ENCODE assay signal across 16 cellular contexts in genomic region chr13:46683879-46684278, GRCh38.
A peak's percentile ranks its signal among the peaks of the same experiment; 100 is the strongest.
DNase-seq lines count a peak whose midpoint lies in the region; ATAC-seq, FAIRE-seq and TF ChIP-seq lines count a peak whose summit lies in the region.
"Had no signal": no experiment of that assay in that cellular context is flagged by ENCODE, and none has a peak within 500 bp of the region (broad histone marks: within the 10 kb centered on the region; RNA-seq: fewer than 3 reads in every experiment).

No MANE protein-coding gene starts in this region.

- H3K4me3 ChIP-seq in cardiac muscle cell (no peak overlapping the region), HepG2 (replicated peaks in 1 of 3; ENCODE audit: insufficient read depth in 1 of 3, low read depth in 2 of 3, low read length in 3 of 3) (peak overlapping the region; percentile 37 to 42 (median 40); a peak in 5 of 6 replicates), transverse colon (no peak overlapping the region)
- H3K4me3 ChIP-seq: lower lobe of right lung, upper lobe of left lung had no signal

- peaks cover 10% of the 10 kb centered on the region for H3K36me3 Mint-ChIP-seq in activated T-helper 17 cell treated with anti-CD3 and anti-CD28 coated beads, Interleukin-2, amount 50 U/mL, for 72 hours (ENCODE audit: low read depth)
- peaks cover 6% of the 10 kb centered on the region for H3K36me3 Mint-ChIP-seq in activated CD8-positive, alpha-beta T cell treated with anti-CD3 and anti-CD28 coated beads for 36 hours (ENCODE audit: low read depth)

- peaks cover 4% of the 10 kb centered on the region for H3K79me2 ChIP-seq in HepG2 (ENCODE audit: insufficient read depth, low read length)

- H3K9me3 ChIP-seq in cardiac muscle cell (ENCODE audit: low read depth): no peaks in the 10 kb centered on the region
- no peaks in the 10 kb centered on the region for H3K9me3 ChIP-seq in HepG2 (ENCODE audit: low read length)
- no peaks in the 10 kb centered on the region for H3K9me3 ChIP-seq in transverse colon
- H3K9me3 ChIP-seq: lower lobe of right lung, upper lobe of left lung had no signal

- BruUV-seq in HepG2 (replicated peaks; lab: Mats Ljungman, UMichigan): no TSS peak

- TF ChIP-seq POLR2A in HepG2 (IDR thresholded peaks at IDR 0.05; ENCODE audit: insufficient read depth in 1 of 2, low read depth in 2 of 2, low read length in 2 of 2) (no peak), transverse colon (IDR thresholded peaks at IDR 0.05) (no peak)

- no peak for TF ChIP-seq RAD21 in HepG2 (CRISPR knock-in tag; IDR thresholded peaks at IDR 0.05)

- POLR2A ChIA-PET in HepG2 (lab: Yijun Ruan, JAX): interaction anchor here (1.3 to 1.7 kb wide), 2 partner anchors 18 to 24 kb away, joined by 6 to 9 read pairs; no protein-coding TSS in a partner anchor
- POLR2A ChIA-PET in activated CD8-positive, alpha-beta T cell treated with anti-CD3 and anti-CD28 coated beads for 36 hours (lab: Charles Lee): no interaction called here

- peak overlapping the region; percentile 45 for H3K9ac ChIP-seq in HepG2 (ENCODE audit: insufficient read depth, low read depth, low read length)

- no peaks in the 10 kb centered on the region for H3K27me3 Mint-ChIP-seq in activated T-helper 17 cell treated with anti-CD3 and anti-CD28 coated beads, Interleukin-2, amount 50 U/mL, for 72 hours
- H3K27me3 Mint-ChIP-seq in activated CD8-positive, alpha-beta T cell treated with anti-CD3 and anti-CD28 coated beads for 36 hours: no peaks in the 10 kb centered on the region

- no peaks in the 10 kb centered on the region for H4K20me1 ChIP-seq in HepG2 (ENCODE audit: insufficient read depth, low read length)

- TF ChIP-seq EP300 in HepG2 (IDR thresholded peaks at IDR 0.05; ENCODE audit: low read depth in 2 of 2, low read length in 2 of 2) (no peak), HepG2 (CRISPR knock-in tag; IDR thresholded peaks at IDR 0.05; ENCODE audit: borderline replicate concordance) (no peak), transverse colon (IDR thresholded peaks at IDR 0.05; ENCODE audit: low read depth) (no peak)

- FAIRE-seq in HepG2 (lab: Jason Lieb, UNC): no peak
- FAIRE-seq: bronchial epithelial cell, endothelial cell of umbilical vein had no signal

- H3K4me2 ChIP-seq in HepG2 (ENCODE audit: low read depth, low read length): peak overlapping the region; percentile 69

- WGBS in HepG2 (ENCODE audit: low lambda C conversion rate): 43% methylated on average over 1 of the region's 1 CpG
- WGBS in transverse colon (ENCODE audit: low coverage in 1 of 2), 2 donors: 45 to 57% methylated on average over 1 of the region's 1 CpG

- H3K27ac ChIP-seq in cardiac muscle cell (peak overlapping the region; percentile 94), HepG2 (ENCODE audit: extremely low read length, insufficient read depth, low read length) (peak overlapping the region; percentile 72), transverse colon (peak overlapping the region; percentile 8 to 26 (median 17))
- H3K27ac ChIP-seq: lower lobe of right lung had no signal

- H3K36me3 ChIP-seq in cardiac muscle cell: no peaks in the 10 kb centered on the region
- H3K36me3 ChIP-seq in HepG2 (replicated peaks in 1 of 2; ENCODE audit: control insufficient read depth in 1 of 2, insufficient read depth in 2 of 2, low read length in 2 of 2): peaks cover 2 to 11% of the 10 kb centered on the region in 2 experiments; a peak in 2 of 5 replicates
- no peaks in the 10 kb centered on the region for H3K36me3 ChIP-seq in transverse colon
- H3K36me3 ChIP-seq: lower lobe of right lung had no signal

- DNase-seq in cardiac muscle cell (ENCODE audit: low read depth in 1 of 2, low spot score in 1 of 2): no peak
- DNase-seq in left ventricle myocardium superior: no peak
- no peak for DNase-seq in HepG2 (ENCODE audit: low spot score)
- no peak for DNase-seq in transverse colon
- DNase-seq in NCI-H1930 (lab: John Stamatoyannopoulos, UW): no peak
- DNase-seq in activated CD8-positive, alpha-beta T cell treated with anti-CD3 and anti-CD28 coated beads for 36 hours: no peak
- DNase-seq: activated CD4-positive, alpha-beta T cell treated with anti-CD3 and anti-CD28 coated beads, Interleukin-2, amount 50 U/mL, for 1 hour; hippocampal formation; lower lobe of right lung; NCI-H1048; stimulated activated CD4-positive, alpha-beta T cell treated with anti-CD3 and anti-CD28 coated beads, Interleukin-12 subunit alpha, Interleukin-12 subunit beta, amount 100 ng/mL, for 4 hours; upper lobe of left lung had no signal

- H2AFZ ChIP-seq in HepG2 (ENCODE audit: low read length): no peak overlapping the region

- CTCF ChIA-PET in HepG2 (lab: Yijun Ruan, JAX; ENCODE audit: low intra/inter-chr PET ratio, low total read pairs): no interaction called here
- CTCF ChIA-PET in activated CD8-positive, alpha-beta T cell treated with anti-CD3 and anti-CD28 coated beads for 36 hours (lab: Charles Lee): interaction anchor here (1.3 to 2.8 kb wide), 2 partner anchors 132 to 135 kb away, joined by 4 to 16 read pairs; no protein-coding TSS in a partner anchor

- peaks cover 31% of the 10 kb centered on the region for H3K4me1 ChIP-seq in cardiac muscle cell (ENCODE audit: low read depth)
- peaks cover 84% of the 10 kb centered on the region for H3K4me1 ChIP-seq in HepG2 (ENCODE audit: insufficient read depth, low read length)
- peaks cover 11 to 48% (median 16%) of the 10 kb centered on the region in 4 donors for H3K4me1 ChIP-seq in transverse colon

- peaks cover 7% of the 10 kb centered on the region for H3K4me1 Mint-ChIP-seq in activated T-helper 17 cell treated with anti-CD3 and anti-CD28 coated beads, Interleukin-2, amount 50 U/mL, for 72 hours
- H3K4me1 Mint-ChIP-seq in activated CD8-positive, alpha-beta T cell treated with anti-CD3 and anti-CD28 coated beads for 36 hours (ENCODE audit: low read depth): peaks cover 20% of the 10 kb centered on the region

- TF ChIP-seq CTCF in cardiac muscle cell (IDR thresholded peaks at IDR 0.05; ENCODE audit: low read depth, low read length): no peak
- TF ChIP-seq CTCF in HepG2 (CRISPR knock-in tag; IDR thresholded peaks at IDR 0.05): no peak
- TF ChIP-seq CTCF in transverse colon (IDR thresholded peaks at IDR 0.05): no peak
- TF ChIP-seq CTCF in activated CD8-positive, alpha-beta T cell treated with anti-CD3 and anti-CD28 coated beads for 36 hours (IDR thresholded peaks at IDR 0.05): no peak

- peak overlapping the region; percentile 1 for H3K27ac Mint-ChIP-seq in activated T-helper 17 cell treated with anti-CD3 and anti-CD28 coated beads, Interleukin-2, amount 50 U/mL, for 72 hours
- H3K27ac Mint-ChIP-seq in activated CD8-positive, alpha-beta T cell treated with anti-CD3 and anti-CD28 coated beads for 36 hours: no peak overlapping the region

- in situ Hi-C loops in HepG2 (cut with HindIII; ENCODE audit: extremely low pct_ligation_motif_present, low pct_unique_long_range_greater_than_20kb) (loop anchor here (10.0 kb wide), 1 partner anchor 539 kb away; no protein-coding TSS in a partner anchor), transverse colon (cut with MboI; ENCODE audit: low pct_ligation_motif_present in 1 of 4, low pct_unique_long_range_greater_than_20kb in 1 of 4, low sequenced_read_pairs in 3 of 4) (no loop called here)

- no peaks in the 10 kb centered on the region for H3K27me3 ChIP-seq in cardiac muscle cell
- no peaks in the 10 kb centered on the region for H3K27me3 ChIP-seq in HepG2 (ENCODE audit: control insufficient read depth in 1 of 2, insufficient read depth in 2 of 2, low read length in 2 of 2)
- no peaks in the 10 kb centered on the region for H3K27me3 ChIP-seq in transverse colon
- H3K27me3 ChIP-seq: upper lobe of left lung had no signal

- no peak for ATAC-seq in left ventricle myocardium superior
- peak; percentile 40 for ATAC-seq in activated T-helper 17 cell treated with anti-CD3 and anti-CD28 coated beads, Interleukin-2, amount 50 U/mL, for 72 hours (replicated peaks)
- no peak for ATAC-seq in HepG2
- no peak for ATAC-seq in HG03571 (IDR thresholded peaks at IDR 0.05; ENCODE audit: unreplicated experiment)
- ATAC-seq in activated CD8-positive, alpha-beta T cell treated with anti-CD3 and anti-CD28 coated beads for 36 hours: no peak

- H3K4me3 Mint-ChIP-seq in activated T-helper 17 cell treated with anti-CD3 and anti-CD28 coated beads, Interleukin-2, amount 50 U/mL, for 72 hours: no peak overlapping the region
- H3K4me3 Mint-ChIP-seq in activated CD8-positive, alpha-beta T cell treated with anti-CD3 and anti-CD28 coated beads for 36 hours: no peak overlapping the region

- no peaks in the 10 kb centered on the region for H3K9me3 Mint-ChIP-seq in activated T-helper 17 cell treated with anti-CD3 and anti-CD28 coated beads, Interleukin-2, amount 50 U/mL, for 72 hours
- H3K9me3 Mint-ChIP-seq in activated CD8-positive, alpha-beta T cell treated with anti-CD3 and anti-CD28 coated beads for 36 hours: no peaks in the 10 kb centered on the region

- intact Hi-C loops in left ventricle myocardium superior (cut with micrococcal nuclease) (loop anchor here (10.0 kb wide), 1 partner anchor 129 kb away; the partner anchor contains the start of gene LRCH1), HepG2 (cut with micrococcal nuclease; ENCODE audit: unreplicated experiment) (loop anchor here (5.0 to 10.0 kb wide), 2 partner anchors 77 to 129 kb away; partner anchors contain the start of gene LRCH1), transverse colon (cut with DNase I; ENCODE audit: low total_unique reads) (no loop called here)
- intact Hi-C loops in activated CD8-positive, alpha-beta T cell treated with anti-CD3 and anti-CD28 coated beads for 36 hours (cut with micrococcal nuclease): no loop called here

TF ChIP-seq in HepG2, 621 proteins besides CTCF, POLR2A, EP300 and RAD21:
- TF ChIP-seq, protein P1, sequence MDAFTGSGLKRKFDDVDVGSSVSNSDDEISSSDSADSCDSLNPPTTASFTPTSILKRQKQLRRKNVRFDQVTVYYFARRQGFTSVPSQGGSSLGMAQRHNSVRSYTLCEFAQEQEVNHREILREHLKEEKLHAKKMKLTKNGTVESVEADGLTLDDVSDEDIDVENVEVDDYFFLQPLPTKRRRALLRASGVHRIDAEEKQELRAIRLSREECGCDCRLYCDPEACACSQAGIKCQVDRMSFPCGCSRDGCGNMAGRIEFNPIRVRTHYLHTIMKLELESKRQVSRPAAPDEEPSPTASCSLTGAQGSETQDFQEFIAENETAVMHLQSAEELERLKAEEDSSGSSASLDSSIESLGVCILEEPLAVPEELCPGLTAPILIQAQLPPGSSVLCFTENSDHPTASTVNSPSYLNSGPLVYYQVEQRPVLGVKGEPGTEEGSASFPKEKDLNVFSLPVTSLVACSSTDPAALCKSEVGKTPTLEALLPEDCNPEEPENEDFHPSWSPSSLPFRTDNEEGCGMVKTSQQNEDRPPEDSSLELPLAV (CRISPR knock-in tag; conservative IDR thresholded peaks at IDR 0.05; ENCODE audit: low read depth): no peak
- TF ChIP-seq FOXA3 (CRISPR knock-in tag; IDR thresholded peaks at IDR 0.05): peak; percentile 20; the same call in 1 of the 2 replicates

Comparison
In these comparisons a context has a peak if more than half of its experiments do, and no peak if none do; other contexts are left out.
1. H3K27ac ChIP-seq: peak in every context shown above with its lines; median percentile 94 in cardiac muscle cell; 72 in HepG2; 17 in transverse colon.
2. H3K4me3 ChIP-seq: peak in HepG2 (3 of 3); none in cardiac muscle cell (single experiment) and transverse colon (0 of 4).
3. intact Hi-C loops: an anchor here in left ventricle myocardium superior (10.0 kb wide) and HepG2 (5.0 to 10.0 kb wide); none called in transverse colon and activated CD8-positive, alpha-beta T cell treated with anti-CD3 and anti-CD28 coated beads for 36 hours.